In the genomic region with DNA sequence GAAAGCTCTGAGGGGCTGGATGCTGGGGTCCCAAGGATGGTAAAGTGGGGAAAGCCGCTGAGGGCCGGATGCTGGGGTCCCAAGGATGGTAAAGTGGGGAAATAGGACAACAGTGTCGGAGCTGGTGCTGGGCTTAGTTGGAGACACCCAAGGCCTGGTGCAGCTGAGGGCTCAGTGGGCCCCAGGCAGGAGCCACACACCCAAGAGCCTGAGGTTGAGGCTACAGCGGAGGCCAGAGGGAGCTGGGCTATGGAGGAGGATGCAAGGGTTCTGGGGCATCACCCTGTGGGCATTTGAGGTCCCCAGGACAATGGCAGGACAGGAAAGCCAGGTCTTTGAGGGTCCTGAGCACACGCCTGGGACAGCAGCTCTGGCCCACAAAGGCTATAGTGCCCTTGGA, we compare ENCODE assay signal across 8 cellular contexts. TPM values are rescaled to one million over a fixed set of nuclear protein-coding genes. Genes with fewer than 3 reads are reported as not detected.
DNase-seq lines count a peak whose midpoint lies in the region; ATAC-seq and TF ChIP-seq lines count a peak whose summit lies in the region.
"Had no signal": no experiment of that assay in that cellular context is flagged by ENCODE, and none has a peak within 500 bp of the region (broad histone marks: within the 10 kb centered on the region; RNA-seq: fewer than 3 reads in every experiment).

No MANE protein-coding gene starts in this region.

- peaks cover 5% of the 10 kb centered on the region for H3K27me3 Mint-ChIP-seq in CD8-positive, alpha-beta T cell (ENCODE audit: low read depth)
- H3K27me3 Mint-ChIP-seq in activated B cell treated with CpG ODN at 0.5 μM for 24 hours (peaks cover 22% of the 10 kb centered on the region), natural killer cell (ENCODE audit: low read depth in 2 of 2) (peaks cover 11 to 12% of the 10 kb centered on the region in 2 donors)

- H3K9me3 Mint-ChIP-seq in CD8-positive, alpha-beta T cell: no peaks in the 10 kb centered on the region
- H3K9me3 Mint-ChIP-seq in activated B cell treated with CpG ODN at 0.5 μM for 24 hours (no peaks in the 10 kb centered on the region), natural killer cell (no peaks in the 10 kb centered on the region)

- peaks cover 17% of the 10 kb centered on the region for H3K4me1 ChIP-seq in CD8-positive, alpha-beta T cell (ENCODE audit: insufficient read depth, low read length)
- no peaks in the 10 kb centered on the region for H3K4me1 ChIP-seq in SJCRH30

- peak overlapping the region; percentile 34 for H3K4me3 ChIP-seq in CD8-positive, alpha-beta T cell (ENCODE audit: low read depth, low read length)
- H3K4me3 ChIP-seq in SJCRH30: no peak overlapping the region
- H3K4me3 ChIP-seq: lung had no signal

- ATAC-seq in CD8-positive, alpha-beta T cell: no peak
- peak; percentile 6 for ATAC-seq in GM21447 (IDR thresholded peaks at IDR 0.05; ENCODE audit: unreplicated experiment)
- no peak for ATAC-seq in activated B cell treated with CpG ODN at 0.5 μM for 24 hours (ENCODE audit: low read depth)
- no peak for ATAC-seq in natural killer cell

- no peaks in the 10 kb centered on the region for H3K27me3 ChIP-seq in CD8-positive, alpha-beta T cell (ENCODE audit: insufficient read depth, low read length)
- H3K27me3 ChIP-seq in SJCRH30: no peaks in the 10 kb centered on the region

- CTCF ChIA-PET in CD8-positive, alpha-beta T cell (lab: Charles Lee): interaction anchor here (0.7 kb wide), 1 partner anchor 13 kb away, joined by 3 read pairs; no protein-coding TSS in a partner anchor
- CTCF ChIA-PET in activated B cell treated with CpG ODN at 0.5 μM for 24 hours (lab: Charles Lee): interaction anchor here (1.5 kb wide), 1 partner anchor 97 kb away, joined by 4 read pairs; no protein-coding TSS in a partner anchor

- POLR2A ChIA-PET in CD8-positive, alpha-beta T cell (lab: Charles Lee): no interaction called here
- POLR2A ChIA-PET in activated B cell treated with CpG ODN at 0.5 μM for 24 hours (lab: Charles Lee): interaction anchor here (0.6 to 2.4 kb wide), 3 partner anchors 14 to 585 kb away, joined by 3 to 11 read pairs (median 4); no protein-coding TSS in a partner anchor

- TF ChIP-seq CTCF in CD8-positive, alpha-beta T cell (IDR thresholded peaks at IDR 0.05): no peak
- TF ChIP-seq CTCF in activated B cell treated with CpG ODN at 0.5 μM for 24 hours (IDR thresholded peaks at IDR 0.05) (no peak), natural killer cell (IDR thresholded peaks at IDR 0.05) (no peak)

- intact Hi-C loops in CD8-positive, alpha-beta T cell (cut with DNase I, micrococcal nuclease): loop anchor here in 1 of 2 experiments (5.0 kb wide), 1 partner anchor 96 kb away; no protein-coding TSS in a partner anchor
- intact Hi-C loops in activated B cell treated with CpG ODN at 0.5 μM for 24 hours (cut with micrococcal nuclease) (loop anchor here (5.0 kb wide), 2 partner anchors 96 to 1259 kb away; a partner anchor contains a TSS), natural killer cell (cut with micrococcal nuclease) (no loop called here)

- H3K27ac Mint-ChIP-seq in CD8-positive, alpha-beta T cell: no peak overlapping the region
- no peak overlapping the region for H3K27ac Mint-ChIP-seq in activated B cell treated with CpG ODN at 0.5 μM for 24 hours
- H3K27ac Mint-ChIP-seq in natural killer cell: peak overlapping the region; percentile 53 to 80

- peak overlapping the region; percentile 68 for H3K4me3 Mint-ChIP-seq in CD8-positive, alpha-beta T cell
- H3K4me3 Mint-ChIP-seq in activated B cell treated with CpG ODN at 0.5 μM for 24 hours (peak overlapping the region; percentile 65), natural killer cell (peak overlapping the region; percentile 70)

- no peak overlapping the region for H3K27ac ChIP-seq in CD8-positive, alpha-beta T cell (ENCODE audit: low read depth, low read length)
- no peak overlapping the region for H3K27ac ChIP-seq in SJCRH30

- no peaks in the 10 kb centered on the region for H3K36me3 ChIP-seq in CD8-positive, alpha-beta T cell (ENCODE audit: insufficient read depth, low read length)
- no peaks in the 10 kb centered on the region for H3K36me3 ChIP-seq in SJCRH30

- H3K4me1 Mint-ChIP-seq in CD8-positive, alpha-beta T cell (ENCODE audit: low read depth): peaks cover 13% of the 10 kb centered on the region
- H3K4me1 Mint-ChIP-seq in activated B cell treated with CpG ODN at 0.5 μM for 24 hours (peaks cover 36% of the 10 kb centered on the region), natural killer cell (peaks cover 7 to 32% of the 10 kb centered on the region in 2 donors)

- DNase-seq in CD8-positive, alpha-beta T cell: no peak
- no peak for DNase-seq in activated B cell treated with CpG ODN at 0.5 μM for 24 hours
- no peak for DNase-seq in natural killer cell
- no peak for DNase-seq in amygdala (lab: John Stamatoyannopoulos, UW)
- no peak for DNase-seq in SJCRH30
- DNase-seq in iPS-NIHi7 (ENCODE audit: extremely low spot score): no peak

- no peaks in the 10 kb centered on the region for H3K9me3 ChIP-seq in CD8-positive, alpha-beta T cell (ENCODE audit: low read length)
- no peaks in the 10 kb centered on the region for H3K9me3 ChIP-seq in SJCRH30 (replicated peaks)

- H3K36me3 Mint-ChIP-seq in CD8-positive, alpha-beta T cell: no peaks in the 10 kb centered on the region
- H3K36me3 Mint-ChIP-seq in activated B cell treated with CpG ODN at 0.5 μM for 24 hours (ENCODE audit: low read depth): no peaks in the 10 kb centered on the region
- H3K36me3 Mint-ChIP-seq in natural killer cell: no peaks in the 10 kb centered on the region

RNA-seq across cellular contexts. Expression of a gene that starts 19.1 kb away (rescaled TPM):
- total RNA-seq in CD8-positive, alpha-beta T cell: 1 to 10 TPM; 1.8 to 2.0 TPM
- total RNA-seq in activated B cell treated with CpG ODN at 0.5 μM for 24 hours (0.20 and 0.42 TPM in 2 replicates), natural killer cell (1 to 10 TPM in 1 of 3 donors, under 1 TPM in 2; 0.61 to 1.1 (median 0.73) TPM)
- total RNA-seq in SJCRH30 (2014; rRNA removed; shearing (Covaris generic)): 2.4 and 2.5 TPM in 2 replicates

Comparison
In these comparisons a context has a peak if more than half of its experiments do, and no peak if none do; other contexts are left out.
1. H3K27ac Mint-ChIP-seq: peak in natural killer cell (2 of 2); none in CD8-positive, alpha-beta T cell (single experiment) and activated B cell treated with CpG ODN at 0.5 μM for 24 hours (single experiment).
2. Peak in every context shown above with its lines, with median percentiles within 50 percentile points of each other: H3K4me3 Mint-ChIP-seq.